22 cellular contexts compared by ENCODE assay signal in genomic region chr4:159860945-159861344, GRCh38.
"Had no signal": no experiment of that assay in that cellular context is flagged by ENCODE, and none has a peak within 500 bp of the region (broad histone marks: within the 10 kb centered on the region; RNA-seq: fewer than 3 reads in every experiment).

No MANE protein-coding gene starts in this region.

- H3K9me3 ChIP-seq: colonic mucosa, esophagus squamous epithelium, gastrocnemius medialis, heart right ventricle, left ventricle myocardium inferior, lower lobe of right lung, mucosa of descending colon had no signal

- DNase-seq: colonic mucosa; cortex of kidney; effector CD8-positive, alpha-beta T cell; effector memory CD8-positive, alpha-beta T cell; endodermal cell; erythroblast; esophagus squamous epithelium; foreskin fibroblast; foreskin melanocyte; gastrocnemius medialis; glutamatergic neuron; head of caudate nucleus; heart right ventricle; hippocampal formation; left cardiac atrium; left ventricle myocardium inferior; lower lobe of right lung; mesenchymal stem cell; mucosa of descending colon; naive B cell had no signal

- H3K27ac ChIP-seq: colonic mucosa, epithelial cell of prostate, esophagus squamous epithelium, gastrocnemius medialis, heart right ventricle, left ventricle myocardium inferior, lower lobe of right lung had no signal

- ATAC-seq: effector memory CD8-positive, alpha-beta T cell; esophagus mucosa; gastrocnemius medialis; heart right ventricle; left cardiac atrium; lower lobe of right lung; mucosa of descending colon had no signal

- H3K36me3 ChIP-seq: colonic mucosa, esophagus squamous epithelium, gastrocnemius medialis, heart right ventricle, left ventricle myocardium inferior, lower lobe of right lung had no signal

- H3K4me1 ChIP-seq: colonic mucosa, esophagus squamous epithelium, gastrocnemius medialis, heart right ventricle, left ventricle myocardium inferior, lower lobe of right lung had no signal

- H3K27me3 ChIP-seq: colonic mucosa, esophagus squamous epithelium, gastrocnemius medialis, heart right ventricle had no signal

- H3K4me3 ChIP-seq: colonic mucosa, esophagus squamous epithelium, gastrocnemius medialis, heart right ventricle, left ventricle myocardium inferior, lower lobe of right lung, mucosa of descending colon had no signal
